In the genomic region with DNA sequence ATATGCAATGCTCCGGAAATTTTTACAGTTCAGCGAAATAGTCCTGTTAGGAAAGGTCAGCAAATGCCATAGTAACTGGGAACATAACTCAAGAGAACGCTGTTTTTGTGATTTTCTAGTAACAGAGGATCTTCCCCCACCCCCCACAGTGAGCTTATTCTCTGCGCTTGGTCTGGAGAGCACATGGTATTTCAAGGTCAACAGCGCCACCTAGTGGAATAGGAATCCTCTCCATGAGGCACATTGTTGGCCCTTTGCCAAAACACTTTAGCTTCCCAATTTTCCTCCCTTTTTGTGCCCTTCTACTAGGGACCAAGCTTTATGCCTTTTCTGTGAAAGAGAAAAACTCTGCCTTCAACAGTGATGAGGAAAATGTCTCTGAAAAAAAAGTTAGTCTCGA, we compare ENCODE assay signal across 8 cellular contexts. TPM values are rescaled to one million over a fixed set of nuclear protein-coding genes. Genes with fewer than 3 reads are reported as not detected.
DNase-seq lines count a peak whose midpoint lies in the region; ATAC-seq, FAIRE-seq and TF ChIP-seq lines count a peak whose summit lies in the region.

No MANE protein-coding gene starts in this region.

- H3K27ac Mint-ChIP-seq in type B pancreatic cell, result no peak overlapping the region

- H3K27ac ChIP-seq in VCaP, result no peak overlapping the region
- H3K27ac ChIP-seq in iPS DF 6.9 (ENCODE audit: low read length), result no peak overlapping the region

- no peak overlapping the region for H3K4me3 Mint-ChIP-seq in type B pancreatic cell

- no peaks in the 10 kb centered on the region for H3K36me3 ChIP-seq in BJ (ENCODE audit: control insufficient read depth, insufficient read depth, low read length)
- no peaks in the 10 kb centered on the region for H3K36me3 ChIP-seq in iPS DF 6.9 (ENCODE audit: control insufficient read depth, insufficient read depth, low read length)

- no peaks in the 10 kb centered on the region for H3K9me3 Mint-ChIP-seq in type B pancreatic cell

- TF ChIP-seq POLR2A in GM12892 (IDR thresholded peaks at IDR 0.05; ENCODE audit: low read depth, low read length), result no peak

- H3K4me3 ChIP-seq in BJ (ENCODE audit: low read depth, low read length) (no peak overlapping the region), iPS DF 6.9 (ENCODE audit: low read length) (no peak overlapping the region)

- TF ChIP-seq CTCF in BJ (IDR thresholded peaks at IDR 0.05; ENCODE audit: insufficient read depth, low read depth, low read length) (peak; percentile 46), VCaP (conservative IDR thresholded peaks at IDR 0.05) (peak; percentile 74), type B pancreatic cell (conservative IDR thresholded peaks at IDR 0.05) (peak; percentile 55)

- no peaks in the 10 kb centered on the region for H3K36me3 Mint-ChIP-seq in type B pancreatic cell

- no peaks in the 10 kb centered on the region for H3K27me3 ChIP-seq in BJ (ENCODE audit: control insufficient read depth, insufficient read depth, low read length)
- H3K27me3 ChIP-seq in iPS DF 6.9 (ENCODE audit: control insufficient read depth, insufficient read depth, low read length), result no peaks in the 10 kb centered on the region

- DNase-seq in BJ (ENCODE audit: low read depth) (no peak), GM12892 (ENCODE audit: insufficient read length) (no peak), NCI-H1930 (lab: John Stamatoyannopoulos, UW) (peak; percentile 51 to 68), iPS DF 6.9 (ENCODE audit: low read depth, low spot score) (peak; percentile 52), type B pancreatic cell (ENCODE audit: extremely low spot score, unreplicated experiment) (no peak)

- H3K27me3 Mint-ChIP-seq in type B pancreatic cell, result no peaks in the 10 kb centered on the region

- CTCF ChIA-PET in BJ (lab: Yijun Ruan, JAX), result no interaction called here

- H3K4me1 Mint-ChIP-seq in type B pancreatic cell (ENCODE audit: unreplicated experiment), result no peaks in the 10 kb centered on the region

- WGBS in iPS DF 6.9 (ENCODE audit: insufficient coverage, insufficient read length), result no CpG with 5 or more reads among the region's 6 CpGs

- no peaks in the 10 kb centered on the region; the same call in 1 of the 2 replicates for H3K9me3 ChIP-seq in iPS DF 6.9 (ENCODE audit: control insufficient read depth, insufficient read depth, low read length)

- H3K4me1 ChIP-seq in iPS DF 6.9 (ENCODE audit: control insufficient read depth, insufficient read depth, low read length), result no peaks in the 10 kb centered on the region

- POLR2A ChIA-PET in BJ (lab: Charles Lee), result no interaction called here

- FAIRE-seq in GM12892 (lab: Jason Lieb, UNC), result peak; percentile 58

- ATAC-seq in GM21723 (IDR thresholded peaks at IDR 0.05; ENCODE audit: unreplicated experiment) (no peak), HG03439 (IDR thresholded peaks at IDR 0.05; ENCODE audit: unreplicated experiment) (no peak)

RNA-seq across cellular contexts. Expression of a gene that starts 13.2 kb away (rescaled TPM):
- polyA plus RNA-seq in BJ (2011; rRNA removed), result not detected in 2 replicates
- polyA minus RNA-seq in BJ (2011; rRNA and poly(A)+ RNA removed), result not detected in 2 replicates
- polyA plus RNA-seq in GM12892 (2012; ENCODE audit: missing spikeins), result not detected
- total RNA-seq in type B pancreatic cell (ENCODE audit: low replicate concordance), result not detected in 2 replicates

RNA-seq across cellular contexts. Expression of a gene that starts 37.1 kb away (rescaled TPM):
- not detected in 2 replicates for polyA plus RNA-seq in BJ (2011; rRNA removed)
- polyA minus RNA-seq in BJ (2011; rRNA and poly(A)+ RNA removed), result not detected in 2 replicates
- not detected for polyA plus RNA-seq in GM12892 (2012; ENCODE audit: missing spikeins)
- not detected in 2 replicates for total RNA-seq in type B pancreatic cell (ENCODE audit: low replicate concordance)

RNA-seq across cellular contexts. Expression of a gene that starts 43.4 kb away (rescaled TPM):
- polyA plus RNA-seq in BJ (2011; rRNA removed), result not detected in 2 replicates
- polyA minus RNA-seq in BJ (2011; rRNA and poly(A)+ RNA removed), result not detected in 2 replicates
- polyA plus RNA-seq in GM12892 (2012; ENCODE audit: missing spikeins), result not detected
- not detected in 2 replicates for total RNA-seq in type B pancreatic cell (ENCODE audit: low replicate concordance)

Comparison
In these comparisons a context has a peak if more than half of its experiments do, and no peak if none do; other contexts are left out.
1. DNase-seq: peak in NCI-H1930 (2 of 2) and iPS DF 6.9 (single experiment); none in BJ (single experiment), GM12892 (single experiment) and type B pancreatic cell (single experiment).
2. Peak in every context shown above with its lines, with median percentiles within 50 percentile points of each other: CTCF ChIP-seq.